In the genomic region with DNA sequence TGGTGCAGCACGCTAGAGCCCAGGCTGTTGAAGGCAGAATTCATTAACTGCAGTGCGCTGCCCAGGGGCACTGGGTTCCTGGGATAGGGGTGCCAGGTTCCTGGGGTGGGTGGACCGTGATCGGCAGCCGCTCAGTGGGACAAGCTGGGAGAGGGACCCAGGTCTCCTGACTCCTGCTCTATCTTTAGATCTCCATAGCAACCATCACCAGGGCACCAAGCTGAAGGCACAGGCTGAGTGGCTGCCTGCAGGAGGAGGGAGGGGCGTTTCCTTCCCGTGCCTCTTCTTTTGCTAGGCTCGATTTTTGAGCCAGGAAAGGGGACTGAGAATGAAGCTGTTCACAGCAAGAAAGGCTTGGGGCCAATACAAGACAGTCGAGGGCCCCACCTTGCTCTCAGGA, we compare ENCODE assay signal across 1 cellular context.
TF ChIP-seq lines count a peak whose summit lies in the region.

No MANE protein-coding gene starts in this region.

TF ChIP-seq in K562, 482 proteins besides CTCF, POLR2A, EP300 and RAD21:
- TF ChIP-seq RFX1 (IDR thresholded peaks at IDR 0.05) (peak; percentile 68), ERF (CRISPR knock-in tag; IDR thresholded peaks at IDR 0.05) (no peak)
